ENCODE assay signal across 13 cellular contexts in genomic region chr4:144818136-144818535, GRCh38.
"Had no signal": no experiment of that assay in that cellular context is flagged by ENCODE, and none has a peak within 500 bp of the region (broad histone marks: within the 10 kb centered on the region; RNA-seq: fewer than 3 reads in every experiment).

No MANE protein-coding gene starts in this region.

- DNase-seq: effector memory CD4-positive, alpha-beta T cell; immature natural killer cell; naive thymus-derived CD8-positive, alpha-beta T cell; psoas muscle; spleen; stimulated activated CD4-positive, alpha-beta T cell treated with anti-CD3 and anti-CD28 coated beads, Interleukin-15, amount 100 ng/mL, for 24 hours; stimulated activated CD4-positive, alpha-beta T cell treated with anti-CD3 and anti-CD28 coated beads, Interleukin-2, amount 100 ng/mL, for 24 hours; stimulated activated CD4-positive, alpha-beta T cell treated with anti-CD3 and anti-CD28 coated beads, Interleukin-4, amount 100 ng/mL, for 4 hours; stimulated activated naive CD4-positive, alpha-beta T cell had no signal

- H3K27me3 ChIP-seq: foreskin keratinocyte, neutrophil, spleen had no signal

- H3K36me3 ChIP-seq: neutrophil, spleen had no signal

- H3K9me3 ChIP-seq: neutrophil, psoas muscle had no signal

- ATAC-seq: foreskin keratinocyte; naive thymus-derived CD8-positive, alpha-beta T cell; psoas muscle; sciatic nerve had no signal

- H3K27ac ChIP-seq: epithelial cell of prostate, foreskin keratinocyte, neutrophil, psoas muscle, spleen had no signal

- H3K4me3 ChIP-seq: psoas muscle, spleen had no signal

- H3K4me1 ChIP-seq: foreskin keratinocyte, psoas muscle, spleen had no signal
